24 cellular contexts compared by ENCODE assay signal in genomic region chr14:26415618-26416123, GRCh38.
DNase-seq lines count a peak whose midpoint lies in the region; ATAC-seq and TF ChIP-seq lines count a peak whose summit lies in the region.
"Had no signal": no experiment of that assay in that cellular context is flagged by ENCODE, and none has a peak within 500 bp of the region (broad histone marks: within the 10 kb centered on the region; RNA-seq: fewer than 3 reads in every experiment).

No MANE protein-coding gene starts in this region.

- H3K4me1 Mint-ChIP-seq in effector memory CD8-positive, alpha-beta T cell (ENCODE audit: low read depth in 2 of 2) = no peaks in the 10 kb centered on the region
- H3K4me1 Mint-ChIP-seq: IgD-negative memory B cell had no signal

- H2AFZ ChIP-seq in PC-3 (ENCODE audit: low read length) = no peak overlapping the region

- H3K4me2 ChIP-seq in PC-3 (ENCODE audit: low read length) = no peak overlapping the region; the same call in 1 of the 2 replicates

- H3K27me3 ChIP-seq in PC-3 (ENCODE audit: low read length) = no peaks in the 10 kb centered on the region
- H3K27me3 ChIP-seq in testis = no peaks in the 10 kb centered on the region
- H3K27me3 ChIP-seq: neutrophil had no signal

- DNase-seq in PC-3 (peak; percentile 53), fibroblast of gingiva (ENCODE audit: low read depth) (peak; percentile 81), mucosa of gallbladder (ENCODE audit: low spot score) (peak; percentile 48), testis (peak; percentile 69), DMS79 treated with DMSO at 0.1 percent for 48 hours (lab: John Stamatoyannopoulos, UW) (no peak)
- DNase-seq in effector memory CD8-positive, alpha-beta T cell = no peak
- DNase-seq: activated CD4-positive, alpha-beta T cell treated with anti-CD3 and anti-CD28 coated beads for 1 hour; activated CD8-positive, alpha-beta memory T cell treated with anti-CD3 and anti-CD28 coated beads, Interleukin-2, amount 50 U/mL, for 4 hours; activated effector memory CD4-positive, alpha-beta T cell treated with anti-CD3 and anti-CD28 coated beads, Interleukin-2, amount 50 U/mL, for 16 hours; AML-193; amniotic stem cell; GF-D8; heart left ventricle; MV-4-11; NCI-H2029 treated with DMSO at 0.1 percent for 48 hours; NCI-H524 treated with DMSO at 0.1 percent for 48 hours; stimulated activated CD4-positive, alpha-beta T cell treated with anti-CD3 and anti-CD28 coated beads, Interleukin-4, amount 100 ng/mL, for 24 hours; T-helper 9 cell had no signal

- H3K27me3 Mint-ChIP-seq in effector memory CD8-positive, alpha-beta T cell = no peaks in the 10 kb centered on the region
- H3K27me3 Mint-ChIP-seq: IgD-negative memory B cell had no signal

- H3K4me3 ChIP-seq in PC-3 (ENCODE audit: low read length) (no peak overlapping the region), testis (no peak overlapping the region)
- H3K4me3 ChIP-seq: heart left ventricle, SK-N-MC, skin epidermis had no signal

- ATAC-seq in PC-3 = peak; percentile 84
- no peak for ATAC-seq in effector memory CD8-positive, alpha-beta T cell (replicated peaks)
- ATAC-seq in GM19395 (IDR thresholded peaks at IDR 0.05; ENCODE audit: unreplicated experiment) = no peak
- ATAC-seq in HG02571 (IDR thresholded peaks at IDR 0.05; ENCODE audit: unreplicated experiment) = no peak
- ATAC-seq: heart left ventricle had no signal

- no peaks in the 10 kb centered on the region for H3K36me3 ChIP-seq in PC-3 (ENCODE audit: low read depth, low read length)
- H3K36me3 ChIP-seq in testis (ENCODE audit: low read depth, missing control alignments) = no peaks in the 10 kb centered on the region
- H3K36me3 ChIP-seq: heart left ventricle, neutrophil had no signal

- peak overlapping the region; percentile 42 for H3K9ac ChIP-seq in PC-3 (ENCODE audit: low read length)

- H3K27ac ChIP-seq in PC-3 (ENCODE audit: low read length) (peak overlapping the region; percentile 80), testis (no peak overlapping the region)
- H3K27ac ChIP-seq: neutrophil, SK-N-MC, skin epidermis had no signal

- no peaks in the 10 kb centered on the region for H3F3A ChIP-seq in PC-3 (ENCODE audit: low read length, unreplicated experiment)

- no peaks in the 10 kb centered on the region for H3K9me2 ChIP-seq in PC-3 (replicated peaks; ENCODE audit: low read length)

- H4K20me1 ChIP-seq in PC-3 (ENCODE audit: low read length) = no peaks in the 10 kb centered on the region

- peaks cover 15 to 25% of the 10 kb centered on the region in 2 donors for H3K9me3 Mint-ChIP-seq in effector memory CD8-positive, alpha-beta T cell

- intact Hi-C loops in PC-3 (cut with micrococcal nuclease) = loop anchor here (5.0 kb wide), 1 partner anchor 117 kb away; no protein-coding TSS in a partner anchor
- intact Hi-C loops in testis (cut with DNase I; ENCODE audit: low total_unique reads) = no loop called here

- H3K4me1 ChIP-seq in PC-3 (ENCODE audit: insufficient read depth, low read length) = peaks cover 7% of the 10 kb centered on the region
- H3K4me1 ChIP-seq in testis = no peaks in the 10 kb centered on the region
- H3K4me1 ChIP-seq: heart left ventricle had no signal

- TF ChIP-seq CTCF in PC-3 (conservative IDR thresholded peaks at IDR 0.05; ENCODE audit: low read depth, low read length) (no peak), testis (IDR thresholded peaks at IDR 0.05) (no peak)

- CTCF ChIA-PET in PC-3 (lab: Charles Lee) = no interaction called here

- BruUV-seq in PC-3 (replicated peaks; lab: Mats Ljungman, UMichigan) = no TSS peak

- H3K4me3 Mint-ChIP-seq in effector memory CD8-positive, alpha-beta T cell = no peak overlapping the region
- H3K4me3 Mint-ChIP-seq: IgD-negative memory B cell had no signal

- H3K27ac Mint-ChIP-seq in effector memory CD8-positive, alpha-beta T cell = no peak overlapping the region
- H3K27ac Mint-ChIP-seq: IgD-negative memory B cell had no signal

- POLR2A ChIA-PET in PC-3 (lab: Charles Lee; ENCODE audit: unreplicated experiment) = no interaction called here

- TF ChIP-seq POLR2A in testis (IDR thresholded peaks at IDR 0.05) = no peak

- H3K9me3 ChIP-seq in PC-3 (ENCODE audit: low read length) = no peaks in the 10 kb centered on the region
- no peaks in the 10 kb centered on the region for H3K9me3 ChIP-seq in testis
- H3K9me3 ChIP-seq: heart left ventricle, neutrophil had no signal

- WGBS in testis, 2 donors = 46 to 53% methylated on average over 7 of the region's 7 CpGs

- H3K79me2 ChIP-seq in PC-3 (ENCODE audit: low read length) = no peaks in the 10 kb centered on the region

- no peaks in the 10 kb centered on the region for H3K36me3 Mint-ChIP-seq in effector memory CD8-positive, alpha-beta T cell (ENCODE audit: insufficient read depth)
- H3K36me3 Mint-ChIP-seq: IgD-negative memory B cell had no signal

Comparison
In these comparisons a context has a peak if more than half of its experiments do, and no peak if none do; other contexts are left out.
1. DNase-seq: peak in PC-3 (single experiment), fibroblast of gingiva (single experiment), mucosa of gallbladder (single experiment) and testis (single experiment); none in effector memory CD8-positive, alpha-beta T cell (0 of 3) and DMS79 treated with DMSO at 0.1 percent for 48 hours (single experiment).